Comparison of ENCODE assay signal across 1 cellular context in the genomic region with DNA sequence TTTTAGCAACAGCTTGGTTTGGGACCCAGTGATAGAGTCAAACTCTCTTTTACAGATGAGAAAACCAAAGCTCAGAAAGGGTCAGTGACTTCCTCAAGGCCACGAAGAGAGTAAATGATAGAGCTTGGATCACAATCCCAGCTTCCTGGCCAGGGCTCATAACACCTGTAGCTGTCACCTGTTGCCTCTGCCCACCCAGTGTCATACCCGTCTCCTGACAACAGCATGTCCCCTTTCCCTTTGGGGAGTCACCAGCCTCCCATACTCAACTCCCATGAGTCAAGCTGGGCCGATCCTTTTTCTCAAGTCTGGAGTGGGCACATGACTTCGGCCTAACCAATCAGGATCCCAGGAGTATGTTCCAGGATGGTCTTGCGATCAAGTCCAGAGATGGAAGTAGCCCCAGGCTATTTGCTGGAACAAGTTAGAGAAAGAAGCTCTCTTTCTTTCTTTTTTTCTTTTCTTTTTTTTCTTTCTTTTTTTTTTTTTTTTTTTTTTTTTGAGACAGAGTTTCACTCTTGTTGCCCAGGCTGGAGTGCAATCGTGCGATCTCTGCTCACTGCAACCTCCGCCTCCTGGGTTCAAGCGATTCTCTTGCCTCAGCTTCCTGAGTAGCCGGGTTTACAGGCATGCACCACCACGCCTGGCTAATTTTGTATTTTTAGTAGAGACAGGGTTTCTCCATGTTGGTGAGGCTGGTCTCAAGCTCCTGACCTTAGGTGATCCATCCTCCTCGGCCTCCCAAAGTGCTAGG.
TF ChIP-seq lines count a peak whose summit lies in the region.

No MANE protein-coding gene starts in this region.

TF ChIP-seq in GM23338, 12 proteins besides CTCF, POLR2A, EP300 and RAD21:
- TF ChIP-seq JUNB (IDR thresholded peaks at IDR 0.05; ENCODE audit: unreplicated experiment), result no peak
- no peak for TF ChIP-seq NANOG (IDR thresholded peaks at IDR 0.05; ENCODE audit: borderline replicate concordance)
- TF ChIP-seq, protein P1, sequence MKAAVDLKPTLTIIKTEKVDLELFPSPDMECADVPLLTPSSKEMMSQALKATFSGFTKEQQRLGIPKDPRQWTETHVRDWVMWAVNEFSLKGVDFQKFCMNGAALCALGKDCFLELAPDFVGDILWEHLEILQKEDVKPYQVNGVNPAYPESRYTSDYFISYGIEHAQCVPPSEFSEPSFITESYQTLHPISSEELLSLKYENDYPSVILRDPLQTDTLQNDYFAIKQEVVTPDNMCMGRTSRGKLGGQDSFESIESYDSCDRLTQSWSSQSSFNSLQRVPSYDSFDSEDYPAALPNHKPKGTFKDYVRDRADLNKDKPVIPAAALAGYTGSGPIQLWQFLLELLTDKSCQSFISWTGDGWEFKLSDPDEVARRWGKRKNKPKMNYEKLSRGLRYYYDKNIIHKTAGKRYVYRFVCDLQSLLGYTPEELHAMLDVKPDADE (IDR thresholded peaks at IDR 0.05), result no peak
- TF ChIP-seq, protein P2, sequence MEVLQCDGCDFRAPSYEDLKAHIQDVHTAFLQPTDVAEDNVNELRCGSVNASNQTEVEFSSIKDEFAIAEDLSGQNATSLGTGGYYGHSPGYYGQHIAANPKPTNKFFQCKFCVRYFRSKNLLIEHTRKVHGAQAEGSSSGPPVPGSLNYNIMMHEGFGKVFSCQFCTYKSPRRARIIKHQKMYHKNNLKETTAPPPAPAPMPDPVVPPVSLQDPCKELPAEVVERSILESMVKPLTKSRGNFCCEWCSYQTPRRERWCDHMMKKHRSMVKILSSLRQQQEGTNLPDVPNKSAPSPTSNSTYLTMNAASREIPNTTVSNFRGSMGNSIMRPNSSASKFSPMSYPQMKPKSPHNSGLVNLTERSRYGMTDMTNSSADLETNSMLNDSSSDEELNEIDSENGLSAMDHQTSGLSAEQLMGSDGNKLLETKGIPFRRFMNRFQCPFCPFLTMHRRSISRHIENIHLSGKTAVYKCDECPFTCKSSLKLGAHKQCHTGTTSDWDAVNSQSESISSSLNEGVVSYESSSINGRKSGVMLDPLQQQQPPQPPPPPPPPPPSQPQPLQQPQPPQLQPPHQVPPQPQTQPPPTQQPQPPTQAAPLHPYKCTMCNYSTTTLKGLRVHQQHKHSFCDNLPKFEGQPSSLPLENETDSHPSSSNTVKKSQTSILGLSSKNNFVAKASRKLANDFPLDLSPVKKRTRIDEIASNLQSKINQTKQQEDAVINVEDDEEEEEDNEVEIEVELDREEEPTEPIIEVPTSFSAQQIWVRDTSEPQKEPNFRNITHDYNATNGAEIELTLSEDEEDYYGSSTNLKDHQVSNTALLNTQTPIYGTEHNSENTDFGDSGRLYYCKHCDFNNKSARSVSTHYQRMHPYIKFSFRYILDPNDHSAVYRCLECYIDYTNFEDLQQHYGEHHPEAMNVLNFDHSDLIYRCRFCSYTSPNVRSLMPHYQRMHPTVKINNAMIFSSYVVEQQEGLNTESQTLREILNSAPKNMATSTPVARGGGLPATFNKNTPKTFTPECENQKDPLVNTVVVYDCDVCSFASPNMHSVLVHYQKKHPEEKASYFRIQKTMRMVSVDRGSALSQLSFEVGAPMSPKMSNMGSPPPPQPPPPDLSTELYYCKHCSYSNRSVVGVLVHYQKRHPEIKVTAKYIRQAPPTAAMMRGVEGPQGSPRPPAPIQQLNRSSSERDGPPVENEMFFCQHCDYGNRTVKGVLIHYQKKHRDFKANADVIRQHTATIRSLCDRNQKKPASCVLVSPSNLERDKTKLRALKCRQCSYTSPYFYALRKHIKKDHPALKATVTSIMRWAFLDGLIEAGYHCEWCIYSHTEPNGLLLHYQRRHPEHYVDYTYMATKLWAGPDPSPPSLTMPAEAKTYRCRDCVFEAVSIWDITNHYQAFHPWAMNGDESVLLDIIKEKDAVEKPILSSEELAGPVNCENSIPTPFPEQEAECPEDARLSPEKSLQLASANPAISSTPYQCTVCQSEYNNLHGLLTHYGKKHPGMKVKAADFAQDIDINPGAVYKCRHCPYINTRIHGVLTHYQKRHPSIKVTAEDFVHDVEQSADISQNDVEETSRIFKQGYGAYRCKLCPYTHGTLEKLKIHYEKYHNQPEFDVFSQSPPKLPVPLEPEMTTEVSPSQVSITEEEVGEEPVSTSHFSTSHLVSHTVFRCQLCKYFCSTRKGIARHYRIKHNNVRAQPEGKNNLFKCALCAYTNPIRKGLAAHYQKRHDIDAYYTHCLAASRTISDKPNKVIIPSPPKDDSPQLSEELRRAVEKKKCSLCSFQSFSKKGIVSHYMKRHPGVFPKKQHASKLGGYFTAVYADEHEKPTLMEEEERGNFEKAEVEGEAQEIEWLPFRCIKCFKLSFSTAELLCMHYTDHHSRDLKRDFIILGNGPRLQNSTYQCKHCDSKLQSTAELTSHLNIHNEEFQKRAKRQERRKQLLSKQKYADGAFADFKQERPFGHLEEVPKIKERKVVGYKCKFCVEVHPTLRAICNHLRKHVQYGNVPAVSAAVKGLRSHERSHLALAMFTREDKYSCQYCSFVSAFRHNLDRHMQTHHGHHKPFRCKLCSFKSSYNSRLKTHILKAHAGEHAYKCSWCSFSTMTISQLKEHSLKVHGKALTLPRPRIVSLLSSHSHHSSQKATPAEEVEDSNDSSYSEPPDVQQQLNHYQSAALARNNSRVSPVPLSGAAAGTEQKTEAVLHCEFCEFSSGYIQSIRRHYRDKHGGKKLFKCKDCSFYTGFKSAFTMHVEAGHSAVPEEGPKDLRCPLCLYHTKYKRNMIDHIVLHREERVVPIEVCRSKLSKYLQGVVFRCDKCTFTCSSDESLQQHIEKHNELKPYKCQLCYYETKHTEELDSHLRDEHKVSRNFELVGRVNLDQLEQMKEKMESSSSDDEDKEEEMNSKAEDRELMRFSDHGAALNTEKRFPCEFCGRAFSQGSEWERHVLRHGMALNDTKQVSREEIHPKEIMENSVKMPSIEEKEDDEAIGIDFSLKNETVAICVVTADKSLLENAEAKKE (CRISPR knock-in tag; IDR thresholded peaks at IDR 0.05), result no peak
- no peak for TF ChIP-seq CREB1 (CRISPR knock-in tag; IDR thresholded peaks at IDR 0.05; ENCODE audit: low read depth)
- TF ChIP-seq EZH2phosphoT487 (IDR thresholded peaks at IDR 0.05; ENCODE audit: unreplicated experiment), result no peak
- no peak for TF ChIP-seq ZNF331 (CRISPR knock-in tag; IDR thresholded peaks at IDR 0.05; ENCODE audit: low read depth)
- no peak for TF ChIP-seq POLR2AphosphoS5 (IDR thresholded peaks at IDR 0.05; ENCODE audit: low read depth)
- TF ChIP-seq ZNF114 (CRISPR knock-in tag; IDR thresholded peaks at IDR 0.05), result no peak
- TF ChIP-seq, protein P3, sequence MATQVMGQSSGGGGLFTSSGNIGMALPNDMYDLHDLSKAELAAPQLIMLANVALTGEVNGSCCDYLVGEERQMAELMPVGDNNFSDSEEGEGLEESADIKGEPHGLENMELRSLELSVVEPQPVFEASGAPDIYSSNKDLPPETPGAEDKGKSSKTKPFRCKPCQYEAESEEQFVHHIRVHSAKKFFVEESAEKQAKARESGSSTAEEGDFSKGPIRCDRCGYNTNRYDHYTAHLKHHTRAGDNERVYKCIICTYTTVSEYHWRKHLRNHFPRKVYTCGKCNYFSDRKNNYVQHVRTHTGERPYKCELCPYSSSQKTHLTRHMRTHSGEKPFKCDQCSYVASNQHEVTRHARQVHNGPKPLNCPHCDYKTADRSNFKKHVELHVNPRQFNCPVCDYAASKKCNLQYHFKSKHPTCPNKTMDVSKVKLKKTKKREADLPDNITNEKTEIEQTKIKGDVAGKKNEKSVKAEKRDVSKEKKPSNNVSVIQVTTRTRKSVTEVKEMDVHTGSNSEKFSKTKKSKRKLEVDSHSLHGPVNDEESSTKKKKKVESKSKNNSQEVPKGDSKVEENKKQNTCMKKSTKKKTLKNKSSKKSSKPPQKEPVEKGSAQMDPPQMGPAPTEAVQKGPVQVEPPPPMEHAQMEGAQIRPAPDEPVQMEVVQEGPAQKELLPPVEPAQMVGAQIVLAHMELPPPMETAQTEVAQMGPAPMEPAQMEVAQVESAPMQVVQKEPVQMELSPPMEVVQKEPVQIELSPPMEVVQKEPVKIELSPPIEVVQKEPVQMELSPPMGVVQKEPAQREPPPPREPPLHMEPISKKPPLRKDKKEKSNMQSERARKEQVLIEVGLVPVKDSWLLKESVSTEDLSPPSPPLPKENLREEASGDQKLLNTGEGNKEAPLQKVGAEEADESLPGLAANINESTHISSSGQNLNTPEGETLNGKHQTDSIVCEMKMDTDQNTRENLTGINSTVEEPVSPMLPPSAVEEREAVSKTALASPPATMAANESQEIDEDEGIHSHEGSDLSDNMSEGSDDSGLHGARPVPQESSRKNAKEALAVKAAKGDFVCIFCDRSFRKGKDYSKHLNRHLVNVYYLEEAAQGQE (IDR thresholded peaks at IDR 0.05; ENCODE audit: unreplicated experiment), result no peak
- no peak for TF ChIP-seq STAT1 (IDR thresholded peaks at IDR 0.05; ENCODE audit: unreplicated experiment)
- no peak for TF ChIP-seq EZH2 (IDR thresholded peaks at IDR 0.05; ENCODE audit: low read depth, unreplicated experiment)
